Comparison of ENCODE assay signal across 8 cellular contexts in the genomic region with DNA sequence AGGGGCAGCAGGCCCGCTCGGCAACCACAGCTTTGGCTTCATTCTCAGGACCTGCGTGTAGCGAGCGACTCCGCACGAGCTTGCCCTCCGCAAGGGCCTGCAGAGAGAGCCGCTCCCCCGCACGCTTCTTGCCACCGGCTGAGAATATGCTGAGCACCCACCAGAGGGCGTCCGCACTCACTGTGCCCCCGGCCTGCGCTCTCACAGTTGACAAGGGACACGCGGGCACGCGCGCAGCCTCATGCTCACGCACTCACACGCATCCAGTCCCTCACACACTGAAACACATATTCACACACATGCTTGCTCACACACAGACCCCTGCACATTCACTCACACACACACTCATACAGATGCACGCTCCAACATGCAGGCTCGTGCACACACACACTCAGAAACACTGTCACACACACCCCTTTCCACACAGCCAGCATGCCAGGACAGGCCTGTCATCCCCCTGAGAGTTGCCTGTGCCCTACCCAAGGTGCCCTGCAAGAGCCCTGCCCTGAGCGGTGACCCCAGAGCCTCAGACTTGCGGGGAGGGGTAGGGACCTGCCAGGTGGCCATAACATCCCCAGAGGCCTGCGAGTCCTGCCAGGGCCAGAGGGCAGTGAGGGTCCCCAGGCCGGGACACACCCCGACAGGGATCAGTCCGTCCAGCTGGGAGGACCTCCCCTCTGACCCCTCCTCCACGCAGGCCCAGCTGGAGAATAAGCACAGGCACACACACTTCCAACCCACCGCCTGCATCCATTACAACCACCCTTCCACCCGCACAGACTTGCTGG.
DNase-seq lines count a peak whose midpoint lies in the region; ATAC-seq and TF ChIP-seq lines count a peak whose summit lies in the region.

No MANE protein-coding gene starts in this region.

- H3K36me3 Mint-ChIP-seq in activated naive CD4-positive, alpha-beta T cell treated with anti-CD3 and anti-CD28 coated beads for 36 hours (ENCODE audit: low read depth): no peaks in the 10 kb centered on the region

- H3K36me3 ChIP-seq in RWPE2 (ENCODE audit: low read depth): no peaks in the 10 kb centered on the region

- no peaks in the 10 kb centered on the region for H3K9me3 Mint-ChIP-seq in activated naive CD4-positive, alpha-beta T cell treated with anti-CD3 and anti-CD28 coated beads for 36 hours

- intact Hi-C loops in activated naive CD4-positive, alpha-beta T cell treated with anti-CD3 and anti-CD28 coated beads for 36 hours (cut with micrococcal nuclease): loop anchor here (1.0 kb wide), 3 partner anchors 240 to 403 kb away; no protein-coding TSS in a partner anchor
- intact Hi-C loops in Right ventricle myocardium superior (cut with DNase I): loop anchor here (5.0 to 10.0 kb wide), 2 partner anchors 162 to 245 kb away; no protein-coding TSS in a partner anchor

- peak; percentile 99 for TF ChIP-seq CTCF in RWPE2 (IDR thresholded peaks at IDR 0.05; ENCODE audit: poor library complexity, severe bottlenecking)

- peaks cover 11% of the 10 kb centered on the region for H3K4me1 Mint-ChIP-seq in activated naive CD4-positive, alpha-beta T cell treated with anti-CD3 and anti-CD28 coated beads for 36 hours (ENCODE audit: low read depth)

- H3K4me1 ChIP-seq in RWPE2 (ENCODE audit: insufficient read depth, poor library complexity, severe bottlenecking): no peaks in the 10 kb centered on the region

- peaks cover 23% of the 10 kb centered on the region for H3K27me3 ChIP-seq in RWPE2 (ENCODE audit: insufficient read depth, poor library complexity, severe bottlenecking)

- no peak overlapping the region for H3K27ac ChIP-seq in RWPE2 (ENCODE audit: poor library complexity, severe bottlenecking)

- no peaks in the 10 kb centered on the region for H3K9me3 ChIP-seq in RWPE2 (ENCODE audit: severe bottlenecking)

- peak; percentile 59 for ATAC-seq in RWPE2 (ENCODE audit: low read depth)
- peak; percentile 90 for ATAC-seq in Right ventricle myocardium superior (ENCODE audit: poor library complexity)

- H3K27ac Mint-ChIP-seq in activated naive CD4-positive, alpha-beta T cell treated with anti-CD3 and anti-CD28 coated beads for 36 hours: no peak overlapping the region

- CTCF ChIA-PET in activated naive CD4-positive, alpha-beta T cell treated with anti-CD3 and anti-CD28 coated beads for 36 hours (lab: Charles Lee): interaction anchor here (0.7 to 3.0 kb wide), 6 partner anchors 11 to 405 kb away, joined by 3 to 16 read pairs (median 7); no protein-coding TSS in a partner anchor

- H3K4me3 ChIP-seq in RWPE2 (ENCODE audit: severe bottlenecking): no peak overlapping the region

- peak; percentile 49 for DNase-seq in NCI-H146 (lab: John Stamatoyannopoulos, UW)
- no peak for DNase-seq in NCI-H146 treated with DMSO at 0.1 percent for 48 hours (lab: John Stamatoyannopoulos, UW; ENCODE audit: unreplicated experiment)
- peak; percentile 83 for DNase-seq in HT-29 (ENCODE audit: low spot score)
- DNase-seq in RWPE2 (ENCODE audit: low spot score): peak; percentile 87
- DNase-seq in activated naive CD4-positive, alpha-beta T cell treated with anti-CD3 and anti-CD28 coated beads for 36 hours: peak; percentile 69
- DNase-seq in Right ventricle myocardium superior: peak; percentile 81
- DNase-seq in putamen (ENCODE audit: low spot score): peak; percentile 76
- no peak for DNase-seq in NCI-H510A (lab: John Stamatoyannopoulos, UW)

- peaks cover 5% of the 10 kb centered on the region for H3K27me3 Mint-ChIP-seq in activated naive CD4-positive, alpha-beta T cell treated with anti-CD3 and anti-CD28 coated beads for 36 hours (ENCODE audit: low read depth)

- no peak overlapping the region for H3K4me3 Mint-ChIP-seq in activated naive CD4-positive, alpha-beta T cell treated with anti-CD3 and anti-CD28 coated beads for 36 hours

Comparison
In these comparisons a context has a peak if more than half of its experiments do, and no peak if none do; other contexts are left out.
1. DNase-seq: peak in NCI-H146 (single experiment), HT-29 (single experiment), RWPE2 (single experiment), activated naive CD4-positive, alpha-beta T cell treated with anti-CD3 and anti-CD28 coated beads for 36 hours (single experiment), Right ventricle myocardium superior (single experiment) and putamen (single experiment); none in NCI-H146 treated with DMSO at 0.1 percent for 48 hours (single experiment) and NCI-H510A (single experiment).